Comparison of ENCODE assay signal across 16 cellular contexts in the genomic region with DNA sequence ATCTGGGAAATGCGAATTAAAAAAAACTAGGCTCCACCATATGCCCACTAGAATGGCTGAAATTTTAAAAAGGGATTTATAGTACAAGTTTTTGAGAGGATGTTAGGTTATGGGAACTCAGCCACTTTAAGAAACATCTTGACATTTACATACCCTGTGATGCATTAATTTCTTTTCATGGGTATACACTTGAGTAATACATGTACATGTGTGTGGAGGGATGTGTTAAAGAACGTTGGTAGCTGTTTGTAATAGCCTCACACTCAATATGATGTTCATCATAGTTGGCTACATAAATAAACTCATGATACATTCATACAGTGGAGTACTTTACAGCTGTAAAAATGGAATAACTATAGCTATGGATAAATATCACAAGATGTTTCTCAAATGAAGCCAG. TPM values are rescaled to one million over a fixed set of nuclear protein-coding genes. Genes with fewer than 3 reads are reported as not detected.
DNase-seq lines count a peak whose midpoint lies in the region; ATAC-seq and TF ChIP-seq lines count a peak whose summit lies in the region.
"Had no signal": no experiment of that assay in that cellular context is flagged by ENCODE, and none has a peak within 500 bp of the region (broad histone marks: within the 10 kb centered on the region; RNA-seq: fewer than 3 reads in every experiment).

No MANE protein-coding gene starts in this region.

- no peaks in the 10 kb centered on the region for H3K9me3 Mint-ChIP-seq in activated T-cell treated with anti-CD3 and anti-CD28 coated beads, Interleukin-2, amount 50 U/mL, for 72 hours
- no peaks in the 10 kb centered on the region for H3K9me3 Mint-ChIP-seq in activated T-cell treated with anti-CD3 and anti-CD28 coated beads, Interleukin-2, amount 50 U/mL, for 4 hours
- no peaks in the 10 kb centered on the region for H3K9me3 Mint-ChIP-seq in activated T-helper 17 cell treated with anti-CD3 and anti-CD28 coated beads, Interleukin-2, amount 50 U/mL, for 72 hours
- peaks cover under 1% of the 10 kb centered on the region for H3K9me3 Mint-ChIP-seq in stimulated activated memory B cell treated with anti-CD40 and anti-IgM and Interleukin-4, amounts not matched to agents 10 μg/mL and 1 μg/mL and 100 μg/mL, for 72 hours

- no peak for TF ChIP-seq CTCF in WERI-Rb-1 (IDR thresholded peaks at IDR 0.05; ENCODE audit: low read depth, low read length)

- peak overlapping the region; percentile 62 for H3K27ac Mint-ChIP-seq in activated T-cell treated with anti-CD3 and anti-CD28 coated beads, Interleukin-2, amount 50 U/mL, for 72 hours
- peak overlapping the region; percentile 32 for H3K27ac Mint-ChIP-seq in activated T-helper 17 cell treated with anti-CD3 and anti-CD28 coated beads, Interleukin-2, amount 50 U/mL, for 72 hours
- H3K27ac Mint-ChIP-seq in stimulated activated memory B cell treated with anti-CD40 and anti-IgM and Interleukin-4, amounts not matched to agents 10 μg/mL and 1 μg/mL and 100 μg/mL, for 72 hours: peak overlapping the region; percentile 76

- no peak for DNase-seq in activated T-cell treated with anti-CD3 and anti-CD28 coated beads, Interleukin-2, amount 50 U/mL, for 72 hours
- DNase-seq in activated T-cell treated with anti-CD3 and anti-CD28 coated beads, Interleukin-2, amount 50 U/mL, for 4 hours: no peak
- DNase-seq in NOMO-1 (lab: John Stamatoyannopoulos, UW; ENCODE audit: unreplicated experiment in 2 of 2): no peak
- no peak for DNase-seq in GM23248
- DNase-seq in WERI-Rb-1: no peak
- DNase-seq: DMS53, KG1, MG63, NCI-H1092 treated with DMSO at 0.1 percent for 48 hours, NCI-H1694, NCI-H345, NCI-H526 treated with DMSO at 0.1 percent for 48 hours had no signal

- H3K4me3 ChIP-seq in GM23248 (no peak overlapping the region), WERI-Rb-1 (ENCODE audit: low read depth, low read length) (no peak overlapping the region)
- H3K4me3 ChIP-seq: A549, MG63 had no signal

- H3K36me3 ChIP-seq in GM23248 (ENCODE audit: low read depth) (peaks cover 4% of the 10 kb centered on the region; the same call in 1 of the 2 replicates), WERI-Rb-1 (peaks cover 5% of the 10 kb centered on the region; the same call in 1 of the 2 replicates)

- H3K9ac ChIP-seq in GM23248: no peak overlapping the region

- H3K9me3 ChIP-seq in GM23248 (ENCODE audit: low read depth) (no peaks in the 10 kb centered on the region), WERI-Rb-1 (ENCODE audit: severe bottlenecking) (no peaks in the 10 kb centered on the region)
- H3K9me3 ChIP-seq: A549 had no signal

- H4K20me1 ChIP-seq in GM23248 (ENCODE audit: insufficient read depth): peaks cover 11% of the 10 kb centered on the region; the same call in 1 of the 2 replicates

- H3K36me3 Mint-ChIP-seq in activated T-cell treated with anti-CD3 and anti-CD28 coated beads, Interleukin-2, amount 50 U/mL, for 72 hours (ENCODE audit: insufficient read depth in 2 of 2): peaks cover 0 to 12% of the 10 kb centered on the region in 2 donors
- peaks cover 23% of the 10 kb centered on the region for H3K36me3 Mint-ChIP-seq in activated T-cell treated with anti-CD3 and anti-CD28 coated beads, Interleukin-2, amount 50 U/mL, for 4 hours (ENCODE audit: insufficient read depth)
- H3K36me3 Mint-ChIP-seq in activated T-helper 17 cell treated with anti-CD3 and anti-CD28 coated beads, Interleukin-2, amount 50 U/mL, for 72 hours (ENCODE audit: low read depth): peaks cover 22% of the 10 kb centered on the region
- H3K36me3 Mint-ChIP-seq in stimulated activated memory B cell treated with anti-CD40 and anti-IgM and Interleukin-4, amounts not matched to agents 10 μg/mL and 1 μg/mL and 100 μg/mL, for 72 hours: peaks cover 62% of the 10 kb centered on the region

- H3K4me1 ChIP-seq in GM23248 (ENCODE audit: insufficient read depth): peaks cover 12% of the 10 kb centered on the region; the same call in 1 of the 2 replicates
- H3K4me1 ChIP-seq: A549 had no signal

- peaks cover 13% of the 10 kb centered on the region; the same call in 1 of the 2 replicates for H3F3A ChIP-seq in GM23248 (ENCODE audit: insufficient read depth)

- H3K4me1 Mint-ChIP-seq in activated T-cell treated with anti-CD3 and anti-CD28 coated beads, Interleukin-2, amount 50 U/mL, for 72 hours (ENCODE audit: low read depth): peaks cover 44% of the 10 kb centered on the region
- peaks cover 57% of the 10 kb centered on the region for H3K4me1 Mint-ChIP-seq in activated T-cell treated with anti-CD3 and anti-CD28 coated beads, Interleukin-2, amount 50 U/mL, for 4 hours (ENCODE audit: low read depth)
- peaks cover 14% of the 10 kb centered on the region for H3K4me1 Mint-ChIP-seq in activated T-helper 17 cell treated with anti-CD3 and anti-CD28 coated beads, Interleukin-2, amount 50 U/mL, for 72 hours
- H3K4me1 Mint-ChIP-seq in stimulated activated memory B cell treated with anti-CD40 and anti-IgM and Interleukin-4, amounts not matched to agents 10 μg/mL and 1 μg/mL and 100 μg/mL, for 72 hours: peaks cover 79% of the 10 kb centered on the region

- no peak overlapping the region for H3K4me2 ChIP-seq in GM23248 (ENCODE audit: unreplicated experiment)
- H3K4me2 ChIP-seq: A549 had no signal

- H3K27ac ChIP-seq in GM23248 (no peak overlapping the region), WERI-Rb-1 (no peak overlapping the region)
- H3K27ac ChIP-seq: A549 had no signal

- H2AFZ ChIP-seq in GM23248: no peak overlapping the region

- H3K27me3 ChIP-seq in GM23248 (replicated peaks; ENCODE audit: insufficient read depth) (no peaks in the 10 kb centered on the region), WERI-Rb-1 (ENCODE audit: insufficient read depth, low read depth, severe bottlenecking) (no peaks in the 10 kb centered on the region)
- H3K27me3 ChIP-seq: MG63 had no signal

- H3K79me2 ChIP-seq in GM23248 (ENCODE audit: insufficient read depth): peaks cover 97% of the 10 kb centered on the region

- H3K9me2 ChIP-seq in GM23248 (ENCODE audit: insufficient read depth): no peaks in the 10 kb centered on the region

- in situ Hi-C loops in GM23248 (cut with MboI): no loop called here

- H3K27me3 Mint-ChIP-seq in activated T-cell treated with anti-CD3 and anti-CD28 coated beads, Interleukin-2, amount 50 U/mL, for 72 hours (ENCODE audit: low read depth): no peaks in the 10 kb centered on the region
- no peaks in the 10 kb centered on the region for H3K27me3 Mint-ChIP-seq in activated T-cell treated with anti-CD3 and anti-CD28 coated beads, Interleukin-2, amount 50 U/mL, for 4 hours (ENCODE audit: low read depth)
- no peaks in the 10 kb centered on the region for H3K27me3 Mint-ChIP-seq in activated T-helper 17 cell treated with anti-CD3 and anti-CD28 coated beads, Interleukin-2, amount 50 U/mL, for 72 hours
- no peaks in the 10 kb centered on the region for H3K27me3 Mint-ChIP-seq in stimulated activated memory B cell treated with anti-CD40 and anti-IgM and Interleukin-4, amounts not matched to agents 10 μg/mL and 1 μg/mL and 100 μg/mL, for 72 hours

- no peak overlapping the region for H3K4me3 Mint-ChIP-seq in activated T-cell treated with anti-CD3 and anti-CD28 coated beads, Interleukin-2, amount 50 U/mL, for 72 hours
- no peak overlapping the region for H3K4me3 Mint-ChIP-seq in activated T-cell treated with anti-CD3 and anti-CD28 coated beads, Interleukin-2, amount 50 U/mL, for 4 hours
- H3K4me3 Mint-ChIP-seq in activated T-helper 17 cell treated with anti-CD3 and anti-CD28 coated beads, Interleukin-2, amount 50 U/mL, for 72 hours: no peak overlapping the region
- no peak overlapping the region for H3K4me3 Mint-ChIP-seq in stimulated activated memory B cell treated with anti-CD40 and anti-IgM and Interleukin-4, amounts not matched to agents 10 μg/mL and 1 μg/mL and 100 μg/mL, for 72 hours

- WGBS in GM23248 (ENCODE audit: low coverage in 1 of 2, low lambda C conversion rate in 2 of 2, missing lambda C conversion rate in 2 of 2), 2 experiments: 77 to 82% methylated on average over 2 of the region's 2 CpGs

- peak in 1 of 2 donors; percentile 35 for ATAC-seq in activated T-cell treated with anti-CD3 and anti-CD28 coated beads, Interleukin-2, amount 50 U/mL, for 72 hours (replicated peaks in 1 of 2)
- ATAC-seq in activated T-cell treated with anti-CD3 and anti-CD28 coated beads, Interleukin-2, amount 50 U/mL, for 4 hours: no peak
- ATAC-seq in GM18861 (IDR thresholded peaks at IDR 0.05; ENCODE audit: unreplicated experiment): peak; percentile 51
- peak; percentile 51 for ATAC-seq in activated T-helper 17 cell treated with anti-CD3 and anti-CD28 coated beads, Interleukin-2, amount 50 U/mL, for 72 hours (replicated peaks)
- peak; percentile 73 for ATAC-seq in stimulated activated memory B cell treated with anti-CD40 and anti-IgM and Interleukin-4, amounts not matched to agents 10 μg/mL and 1 μg/mL and 100 μg/mL, for 72 hours
- ATAC-seq: A549 had no signal

RNA-seq across cellular contexts. Expression of gene MEF2A, which starts 40.9 kb away (rescaled TPM):
- total RNA-seq in activated T-cell treated with anti-CD3 and anti-CD28 coated beads, Interleukin-2, amount 50 U/mL, for 72 hours: 10 to 100 TPM; 24.1 to 26.0 TPM
- total RNA-seq in activated T-cell treated with anti-CD3 and anti-CD28 coated beads, Interleukin-2, amount 50 U/mL, for 4 hours: 10 to 100 TPM; 19.8 to 24.0 (median 22.4) TPM
- 10 to 100 TPM; 15.7 to 18.3 TPM for total RNA-seq in activated T-helper 17 cell treated with anti-CD3 and anti-CD28 coated beads, Interleukin-2, amount 50 U/mL, for 72 hours
- 37.8 and 53.1 TPM in 2 replicates for total RNA-seq in GM23248 (2014; rRNA removed; shearing (Covaris generic))
- polyA plus RNA-seq in GM23248 (2016; fragmentation: Nextera tagmentation; extraction: Ambion mirVana): 22.7 and 24.3 TPM in 2 replicates

Comparison
In these comparisons a context has a peak if more than half of its experiments do, and no peak if none do; other contexts are left out.
1. ATAC-seq: peak in GM18861 (single experiment), activated T-helper 17 cell treated with anti-CD3 and anti-CD28 coated beads, Interleukin-2, amount 50 U/mL, for 72 hours (single experiment) and stimulated activated memory B cell treated with anti-CD40 and anti-IgM and Interleukin-4, amounts not matched to agents 10 μg/mL and 1 μg/mL and 100 μg/mL, for 72 hours (single experiment); none in activated T-cell treated with anti-CD3 and anti-CD28 coated beads, Interleukin-2, amount 50 U/mL, for 4 hours (0 of 2).
2. Peak in every context shown above with its lines, with median percentiles within 50 percentile points of each other: H3K27ac Mint-ChIP-seq.